In the genomic region with DNA sequence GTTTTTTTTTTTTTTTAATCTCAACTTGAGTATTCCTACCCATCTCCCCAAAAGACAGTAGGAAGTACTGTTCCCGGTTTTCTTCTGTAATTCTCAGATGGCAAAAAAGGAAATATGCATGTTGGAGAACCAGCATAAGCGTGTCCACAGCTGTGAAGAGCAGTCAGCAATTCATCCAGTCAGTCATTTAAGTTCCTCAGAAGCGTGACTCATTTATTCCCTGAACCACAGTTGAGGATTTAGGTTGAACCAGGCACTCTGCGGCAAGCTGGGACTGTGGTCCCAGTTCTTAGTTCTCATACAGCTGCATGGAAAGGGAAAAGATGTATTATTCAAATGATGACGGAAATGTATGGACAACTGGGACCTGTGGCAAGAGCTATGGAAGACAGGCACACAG, we compare ENCODE assay signal across 22 cellular contexts.
DNase-seq lines count a peak whose midpoint lies in the region; ATAC-seq and TF ChIP-seq lines count a peak whose summit lies in the region.
"Had no signal": no experiment of that assay in that cellular context is flagged by ENCODE, and none has a peak within 500 bp of the region (broad histone marks: within the 10 kb centered on the region; RNA-seq: fewer than 3 reads in every experiment).

No MANE protein-coding gene starts in this region.

- no peaks in the 10 kb centered on the region for H3K9me3 Mint-ChIP-seq in T-helper 2 cell treated with Interferon-gamma antibody and Interleukin-4, amounts not matched to agents 5 μg/mL and 100 μg/mL, for 36 hours
- H3K9me3 Mint-ChIP-seq: activated CD8-positive, alpha-beta T cell treated with anti-CD3 and anti-CD28 coated beads for 36 hours; CD4-positive, CD25-positive, alpha-beta regulatory T cell; neural progenitor cell had no signal

- TF ChIP-seq CTCF in left lung (IDR thresholded peaks at IDR 0.05) = no peak

- H3K27me3 Mint-ChIP-seq in T-helper 2 cell treated with Interferon-gamma antibody and Interleukin-4, amounts not matched to agents 5 μg/mL and 100 μg/mL, for 36 hours (ENCODE audit: low read depth) = no peaks in the 10 kb centered on the region
- H3K27me3 Mint-ChIP-seq: activated CD8-positive, alpha-beta T cell treated with anti-CD3 and anti-CD28 coated beads for 36 hours; activated naive CD8-positive, alpha-beta T cell; CD4-positive, CD25-positive, alpha-beta regulatory T cell; progenitor cell of endocrine pancreas had no signal

- H3K36me3 ChIP-seq in left lung = peaks cover 0 to 5% of the 10 kb centered on the region in 2 donors
- peaks cover 4 to 15% (median 11%) of the 10 kb centered on the region in 5 donors for H3K36me3 ChIP-seq in subcutaneous abdominal adipose tissue (ENCODE audit: control insufficient read depth in 5 of 5, insufficient read depth in 5 of 5, low read length in 5 of 5)
- H3K36me3 ChIP-seq: brain microvascular endothelial cell, neural progenitor cell had no signal

- DNase-seq in Right ventricle myocardium superior (no peak), cardiac septum (ENCODE audit: low spot score) (no peak), left lung (no peak), T-helper 9 cell (no peak)
- peak; percentile 27 for DNase-seq in T-helper 2 cell treated with Interferon-gamma antibody and Interleukin-4, amounts not matched to agents 5 μg/mL and 100 μg/mL, for 36 hours (ENCODE audit: low spot score)
- DNase-seq: activated CD8-positive, alpha-beta T cell treated with anti-CD3 and anti-CD28 coated beads for 36 hours; activated T-cell treated with anti-CD3 and anti-CD28 coated beads, Interleukin-2, amount 50 U/mL, for 1 hour; brain microvascular endothelial cell; CD4-positive, CD25-positive, alpha-beta regulatory T cell; head of caudate nucleus; left colon; midbrain; NCI-H1436; SHP77 treated with DMSO at 0.1 percent for 48 hours; stimulated activated CD4-positive, alpha-beta T cell treated with anti-CD3 and anti-CD28 coated beads, Interleukin-4, amount 100 ng/mL, for 4 hours; substantia nigra had no signal

- ATAC-seq in Right ventricle myocardium superior (ENCODE audit: poor library complexity) (peak; percentile 57), left lung (peak; percentile 71), GM18520 (IDR thresholded peaks at IDR 0.05; ENCODE audit: unreplicated experiment) (no peak)
- ATAC-seq: activated CD8-positive, alpha-beta T cell treated with anti-CD3 and anti-CD28 coated beads for 36 hours; left colon had no signal

- no peak overlapping the region for H3K27ac ChIP-seq in left lung
- H3K27ac ChIP-seq in subcutaneous abdominal adipose tissue (ENCODE audit: low read depth, low read length) = peak overlapping the region; percentile 7
- H3K27ac ChIP-seq: brain microvascular endothelial cell, HL-60, neural progenitor cell had no signal

- H3K36me3 Mint-ChIP-seq in T-helper 2 cell treated with Interferon-gamma antibody and Interleukin-4, amounts not matched to agents 5 μg/mL and 100 μg/mL, for 36 hours (ENCODE audit: low read depth) = peaks cover 45% of the 10 kb centered on the region

- intact Hi-C loops in Right ventricle myocardium superior (cut with DNase I) (no loop called here), cardiac septum (cut with DNase I) (no loop called here), left lung (cut with DNase I) (no loop called here)

- H3K4me3 ChIP-seq in left lung (no peak overlapping the region), subcutaneous abdominal adipose tissue (ENCODE audit: low read depth in 1 of 5, low read length in 5 of 5) (no peak overlapping the region)
- H3K4me3 ChIP-seq: neural progenitor cell had no signal

- H3K27ac Mint-ChIP-seq in T-helper 2 cell treated with Interferon-gamma antibody and Interleukin-4, amounts not matched to agents 5 μg/mL and 100 μg/mL, for 36 hours = no peak overlapping the region
- H3K27ac Mint-ChIP-seq: activated CD8-positive, alpha-beta T cell treated with anti-CD3 and anti-CD28 coated beads for 36 hours; activated naive CD8-positive, alpha-beta T cell; CD4-positive, CD25-positive, alpha-beta regulatory T cell; neural progenitor cell; progenitor cell of endocrine pancreas had no signal

- H3K9me3 ChIP-seq in left lung (no peaks in the 10 kb centered on the region), subcutaneous abdominal adipose tissue (ENCODE audit: control insufficient read depth in 5 of 5, low read length in 5 of 5) (no peaks in the 10 kb centered on the region)

- H3K4me1 ChIP-seq in left lung (no peaks in the 10 kb centered on the region), subcutaneous abdominal adipose tissue (ENCODE audit: control insufficient read depth in 5 of 5, insufficient read depth in 5 of 5, low read length in 5 of 5) (peaks cover 0 to 47% (median 19%) of the 10 kb centered on the region in 5 donors)
- H3K4me1 ChIP-seq: neural progenitor cell had no signal

- no peak overlapping the region for H3K4me3 Mint-ChIP-seq in T-helper 2 cell treated with Interferon-gamma antibody and Interleukin-4, amounts not matched to agents 5 μg/mL and 100 μg/mL, for 36 hours
- H3K4me3 Mint-ChIP-seq: activated CD8-positive, alpha-beta T cell treated with anti-CD3 and anti-CD28 coated beads for 36 hours; activated naive CD8-positive, alpha-beta T cell; CD4-positive, CD25-positive, alpha-beta regulatory T cell; neural progenitor cell had no signal

- no peak overlapping the region for H3K9ac ChIP-seq in subcutaneous abdominal adipose tissue (ENCODE audit: low read length in 5 of 5)
- H3K9ac ChIP-seq: neural progenitor cell had no signal

- peaks cover 14% of the 10 kb centered on the region for H3K4me1 Mint-ChIP-seq in T-helper 2 cell treated with Interferon-gamma antibody and Interleukin-4, amounts not matched to agents 5 μg/mL and 100 μg/mL, for 36 hours (ENCODE audit: low read depth)
- H3K4me1 Mint-ChIP-seq: CD4-positive, CD25-positive, alpha-beta regulatory T cell; neural progenitor cell had no signal

- H3K27me3 ChIP-seq in left lung (no peaks in the 10 kb centered on the region), subcutaneous abdominal adipose tissue (ENCODE audit: control insufficient read depth in 5 of 5, insufficient read depth in 4 of 5, low read length in 5 of 5) (no peaks in the 10 kb centered on the region)
- H3K27me3 ChIP-seq: brain microvascular endothelial cell, neural progenitor cell had no signal
